Comparison of ENCODE assay signal across 22 cellular contexts in the genomic region with DNA sequence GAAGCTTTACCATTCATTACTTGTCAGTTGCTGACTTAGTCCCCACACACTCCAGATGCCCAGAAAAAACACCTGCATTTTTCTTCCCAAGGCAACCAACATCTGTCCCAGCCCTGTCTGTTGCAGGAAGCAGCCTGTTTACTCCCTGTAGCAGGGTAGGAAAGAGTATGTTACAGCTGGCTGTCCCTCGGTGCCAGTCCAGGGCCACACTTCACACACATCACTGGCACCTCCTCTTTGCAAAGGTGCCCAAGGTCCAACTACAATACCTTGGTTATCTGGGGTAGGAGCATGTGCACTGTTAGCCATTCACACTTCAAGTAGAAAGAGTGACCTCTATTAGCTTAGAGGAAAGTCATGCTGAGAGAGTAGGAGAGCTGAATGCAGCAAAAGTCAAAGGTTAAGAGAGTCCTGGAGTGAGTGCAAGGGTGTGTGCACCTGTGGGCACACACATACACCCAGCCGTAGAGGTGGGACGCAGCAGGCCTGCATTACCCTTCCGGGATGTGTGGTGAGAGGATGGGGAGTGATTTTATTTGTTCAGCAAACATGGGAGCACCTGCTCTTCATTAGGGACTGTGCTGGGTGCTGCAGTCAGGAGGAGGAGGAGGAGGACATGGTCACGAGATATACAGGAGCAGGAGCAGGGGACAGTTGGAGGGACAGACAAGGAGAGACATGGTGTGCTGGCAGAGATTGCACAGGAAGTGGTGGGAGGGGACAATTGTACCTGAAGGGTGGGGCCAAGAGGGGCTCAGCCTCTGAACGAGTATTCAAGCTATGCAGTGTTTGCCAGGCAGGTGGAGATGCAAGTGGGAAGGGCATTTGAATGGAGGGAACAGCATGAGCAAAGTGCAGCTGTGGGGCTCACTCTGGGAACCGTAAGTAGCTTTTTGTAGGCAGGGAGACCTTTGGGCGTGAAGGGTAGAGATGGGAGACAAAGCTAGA.
DNase-seq lines count a peak whose midpoint lies in the region; ATAC-seq and TF ChIP-seq lines count a peak whose summit lies in the region.
"Had no signal": no experiment of that assay in that cellular context is flagged by ENCODE, and none has a peak within 500 bp of the region (broad histone marks: within the 10 kb centered on the region; RNA-seq: fewer than 3 reads in every experiment).

No MANE protein-coding gene starts in this region.

- H3K36me3 ChIP-seq in left lung (no peaks in the 10 kb centered on the region), prostate gland (no peaks in the 10 kb centered on the region)
- H3K36me3 ChIP-seq: Peyer's patch, uterus had no signal

- H3K27ac ChIP-seq in left lung, result no peak overlapping the region
- no peak overlapping the region for H3K27ac ChIP-seq in prostate gland
- H3K27ac ChIP-seq: Peyer's patch, uterus had no signal

- TF ChIP-seq POLR2A in prostate gland (IDR thresholded peaks at IDR 0.05), result no peak

- H3K9me3 Mint-ChIP-seq in chondrocyte (ENCODE audit: low read depth), result peaks cover 10% of the 10 kb centered on the region
- H3K9me3 Mint-ChIP-seq: activated naive CD4-positive, alpha-beta T cell treated with anti-CD3 and anti-CD28 coated beads for 36 hours; activated T-cell treated with anti-CD3 and anti-CD28 coated beads, Interleukin-2, amount 50 U/mL, for 4 hours; CD4-positive, CD25-positive, alpha-beta regulatory T cell; effector memory CD8-positive, alpha-beta T cell had no signal

- TF ChIP-seq CTCF in left lung (IDR thresholded peaks at IDR 0.05), result no peak
- TF ChIP-seq CTCF in prostate gland (IDR thresholded peaks at IDR 0.05), result no peak
- no peak for TF ChIP-seq CTCF in chondrocyte (IDR thresholded peaks at IDR 0.05)

- DNase-seq in DMS153 (lab: John Stamatoyannopoulos, UW), result peak; percentile 98
- DNase-seq in NCI-H146 treated with DMSO at 0.1 percent for 48 hours (lab: John Stamatoyannopoulos, UW; ENCODE audit: unreplicated experiment), result peak; percentile 97
- peak; percentile 82 for DNase-seq in NCI-H748 treated with DMSO at 0.1 percent for 48 hours (lab: John Stamatoyannopoulos, UW)
- DNase-seq in left lung, result no peak
- no peak for DNase-seq in prostate gland (ENCODE audit: low spot score)
- DNase-seq in chondrocyte (ENCODE audit: low spot score), result no peak
- DNase-seq: activated CD8-positive, alpha-beta T cell treated with anti-CD3 and anti-CD28 coated beads, Interleukin-2, amount 10 ng/mL, durations not matched to agents 7 days and 5 days; activated naive CD4-positive, alpha-beta T cell treated with anti-CD3 and anti-CD28 coated beads for 36 hours; activated T-cell treated with anti-CD3 and anti-CD28 coated beads, Interleukin-2, amount 50 U/mL, for 4 hours; CD4-positive, CD25-positive, alpha-beta regulatory T cell; DMS79 treated with DMSO at 0.1 percent for 48 hours; effector memory CD8-positive, alpha-beta T cell; left cardiac atrium; NCI-H187; Peyer's patch; stimulated activated CD4-positive, alpha-beta T cell treated with anti-CD3 and anti-CD28 coated beads, Interleukin-4, amount 100 ng/mL, for 24 hours; T-helper 9 cell; uterus had no signal

- no peaks in the 10 kb centered on the region for H3K27me3 ChIP-seq in left lung
- H3K27me3 ChIP-seq in prostate gland (replicated peaks; ENCODE audit: insufficient read depth), result no peaks in the 10 kb centered on the region
- H3K27me3 ChIP-seq: Peyer's patch, uterus had no signal

- intact Hi-C loops in left lung (cut with DNase I), result no loop called here
- intact Hi-C loops in prostate gland (cut with DNase I), result no loop called here

- no peaks in the 10 kb centered on the region for H3K4me1 Mint-ChIP-seq in chondrocyte (ENCODE audit: low read depth)

- H3K4me3 Mint-ChIP-seq in chondrocyte (ENCODE audit: unreplicated experiment), result no peak overlapping the region
- H3K4me3 Mint-ChIP-seq: activated CD8-positive, alpha-beta T cell treated with anti-CD3 and anti-CD28 coated beads, Interleukin-2, amount 10 ng/mL, durations not matched to agents 7 days and 5 days; activated naive CD4-positive, alpha-beta T cell treated with anti-CD3 and anti-CD28 coated beads for 36 hours; activated T-cell treated with anti-CD3 and anti-CD28 coated beads, Interleukin-2, amount 50 U/mL, for 4 hours; effector memory CD8-positive, alpha-beta T cell had no signal

- no peak overlapping the region for H3K27ac Mint-ChIP-seq in chondrocyte (ENCODE audit: unreplicated experiment)
- H3K27ac Mint-ChIP-seq: activated CD8-positive, alpha-beta T cell treated with anti-CD3 and anti-CD28 coated beads, Interleukin-2, amount 10 ng/mL, durations not matched to agents 7 days and 5 days; activated naive CD4-positive, alpha-beta T cell treated with anti-CD3 and anti-CD28 coated beads for 36 hours; CD4-positive, CD25-positive, alpha-beta regulatory T cell; effector memory CD8-positive, alpha-beta T cell had no signal

- H3K4me3 ChIP-seq in left lung (no peak overlapping the region), prostate gland (no peak overlapping the region)
- H3K4me3 ChIP-seq: Peyer's patch, uterus had no signal

- H3K4me1 ChIP-seq in left lung, result no peaks in the 10 kb centered on the region
- no peaks in the 10 kb centered on the region for H3K4me1 ChIP-seq in prostate gland (replicated peaks)
- H3K4me1 ChIP-seq: Peyer's patch, uterus had no signal

- peaks cover 0 to 6% of the 10 kb centered on the region in 2 donors for H3K9me3 ChIP-seq in left lung
- no peaks in the 10 kb centered on the region for H3K9me3 ChIP-seq in prostate gland
- H3K9me3 ChIP-seq: Peyer's patch, uterus had no signal

- peaks cover 10% of the 10 kb centered on the region for H3K27me3 Mint-ChIP-seq in chondrocyte (ENCODE audit: low read depth)

- 66% methylated on average over 8 of the region's 8 CpGs for WGBS in prostate gland

- peak; percentile 25 for ATAC-seq in left lung
- no peak for ATAC-seq in GM19328 (IDR thresholded peaks at IDR 0.05; ENCODE audit: unreplicated experiment)
- no peak for ATAC-seq in HG02884 (IDR thresholded peaks at IDR 0.05; ENCODE audit: unreplicated experiment)
- ATAC-seq: activated CD4-positive, CD25-positive, alpha-beta regulatory T cell treated with anti-CD3 and anti-CD28 coated beads, Interleukin-2, amount 50 U/mL, for 24 hours; activated CD8-positive, alpha-beta T cell treated with anti-CD3 and anti-CD28 coated beads, Interleukin-2, amount 10 ng/mL, durations not matched to agents 7 days and 5 days; activated T-cell treated with anti-CD3 and anti-CD28 coated beads, Interleukin-2, amount 50 U/mL, for 4 hours; effector memory CD8-positive, alpha-beta T cell; SK-N-SH treated with all-trans-retinoic acid at 6 μM for 48 hours had no signal

- H3K36me3 Mint-ChIP-seq in chondrocyte (ENCODE audit: low read depth), result peaks cover 3% of the 10 kb centered on the region
- H3K36me3 Mint-ChIP-seq: CD4-positive, CD25-positive, alpha-beta regulatory T cell had no signal

Comparison
In these comparisons a context has a peak if more than half of its experiments do, and no peak if none do; other contexts are left out.
1. DNase-seq: peak in DMS153 (single experiment), NCI-H146 treated with DMSO at 0.1 percent for 48 hours (single experiment) and NCI-H748 treated with DMSO at 0.1 percent for 48 hours (single experiment); none in left lung (0 of 2), prostate gland (single experiment) and chondrocyte (single experiment).